Comparison of ENCODE assay signal across 17 cellular contexts in the genomic region with DNA sequence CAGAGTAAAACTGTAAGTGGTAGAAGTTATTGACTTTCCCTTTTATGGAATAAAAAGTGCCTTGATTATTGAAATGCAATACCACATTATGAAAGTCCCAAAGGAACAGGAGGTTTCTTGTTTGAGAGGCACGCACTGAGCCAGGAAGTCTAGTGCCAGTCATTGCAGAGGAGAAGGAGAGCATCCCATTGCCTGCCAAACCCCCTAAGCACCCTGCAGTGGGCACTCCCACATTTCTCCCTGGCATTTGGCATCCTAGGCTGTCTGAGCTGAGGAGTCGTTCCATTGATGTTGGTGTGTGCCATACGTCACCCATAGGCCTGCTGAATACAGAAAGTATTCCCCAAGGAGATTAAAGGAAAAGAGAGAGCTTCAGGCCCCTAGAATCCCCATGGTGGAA.
A peak's percentile ranks its signal among the peaks of the same experiment; 100 is the strongest.
DNase-seq lines count a peak whose midpoint lies in the region; ATAC-seq and TF ChIP-seq lines count a peak whose summit lies in the region.
"Had no signal": no experiment of that assay in that cellular context is flagged by ENCODE, and none has a peak within 500 bp of the region (broad histone marks: within the 10 kb centered on the region; RNA-seq: fewer than 3 reads in every experiment).

No MANE protein-coding gene starts in this region.

- POLR2A ChIA-PET in MCF 10A (lab: Yijun Ruan, JAX) (interaction anchor here (0.8 to 1.0 kb wide), 2 partner anchors 11 to 16 kb away, joined by 3 read pairs; no protein-coding TSS in a partner anchor), Panc1 (lab: Charles Lee) (no interaction called here)

- CTCF ChIA-PET in MCF 10A (lab: Yijun Ruan, JAX), result interaction anchor here (0.6 to 13.1 kb wide), 7 partner anchors 9 to 981 kb away, joined by 3 to 106 read pairs (median 3); no protein-coding TSS in a partner anchor
- CTCF ChIA-PET in Panc1 (lab: Charles Lee), result interaction anchor here (0.6 kb wide), 1 partner anchor 42 kb away, joined by 3 read pairs; no protein-coding TSS in a partner anchor

- no peaks in the 10 kb centered on the region for H3K36me3 ChIP-seq in breast epithelium
- H3K36me3 ChIP-seq in Panc1 (ENCODE audit: control insufficient read depth, insufficient read depth, low read length), result no peaks in the 10 kb centered on the region
- no peaks in the 10 kb centered on the region for H3K36me3 ChIP-seq in lower lobe of right lung

- no peak for TF ChIP-seq POLR2A in breast epithelium (IDR thresholded peaks at IDR 0.05)

- H3K4me3 Mint-ChIP-seq in MCF 10A (ENCODE audit: unreplicated experiment), result no peak overlapping the region

- H3K4me1 ChIP-seq in breast epithelium, result peaks cover 3 to 10% of the 10 kb centered on the region in 2 donors
- peaks cover 63% of the 10 kb centered on the region for H3K4me1 ChIP-seq in Panc1 (ENCODE audit: control insufficient read depth, insufficient read depth, low read length)
- H3K4me1 ChIP-seq in lower lobe of right lung, result peaks cover 7% of the 10 kb centered on the region

- BruUV-seq in MCF 10A (replicated peaks; lab: Mats Ljungman, UMichigan) (no TSS peak), Panc1 (replicated peaks; lab: Mats Ljungman, UMichigan) (no TSS peak)

- H3K27me3 ChIP-seq in breast epithelium (no peaks in the 10 kb centered on the region), Panc1 (ENCODE audit: control insufficient read depth, insufficient read depth, low read length) (no peaks in the 10 kb centered on the region), lower lobe of right lung (ENCODE audit: low read depth) (no peaks in the 10 kb centered on the region)

- H3K9me3 Mint-ChIP-seq in MCF 10A (ENCODE audit: unreplicated experiment), result no peaks in the 10 kb centered on the region

- peak overlapping the region; percentile 57 to 74 for H3K27ac ChIP-seq in breast epithelium
- H3K27ac ChIP-seq in Panc1 (ENCODE audit: low read length), result peak overlapping the region; percentile 74
- H3K27ac ChIP-seq in lower lobe of right lung, result no peak overlapping the region
- H3K27ac ChIP-seq: C4-2B, PC-9, SK-N-MC had no signal

- peaks cover 2% of the 10 kb centered on the region for H3K4me1 Mint-ChIP-seq in MCF 10A (ENCODE audit: insufficient read depth, unreplicated experiment)

- no peaks in the 10 kb centered on the region for H3K9me3 ChIP-seq in breast epithelium
- H3K9me3 ChIP-seq in Panc1 (ENCODE audit: control insufficient read depth, insufficient read depth, low read depth, low read length), result no peaks in the 10 kb centered on the region
- H3K9me3 ChIP-seq in lower lobe of right lung, result no peaks in the 10 kb centered on the region

- H3K4me3 ChIP-seq in breast epithelium (no peak overlapping the region), Panc1 (ENCODE audit: low read depth in 2 of 2, low read length in 2 of 2) (no peak overlapping the region), lower lobe of right lung (no peak overlapping the region)
- H3K4me3 ChIP-seq: K562, PC-9, SK-N-MC had no signal

- intact Hi-C loops in breast epithelium (cut with DNase I; ENCODE audit: low total_unique reads) (no loop called here), MCF 10A (cut with micrococcal nuclease) (no loop called here), Panc1 (cut with micrococcal nuclease; ENCODE audit: unreplicated experiment) (no loop called here), lower lobe of right lung (cut with DNase I) (no loop called here), left ventricle myocardium superior (cut with micrococcal nuclease) (no loop called here)

- in situ Hi-C loops in Panc1 (cut with HindIII; ENCODE audit: low pct_unique_long_range_greater_than_20kb, low sequenced_read_pairs), result no loop called here

- no peak for ATAC-seq in Panc1
- peak; percentile 40 to 74 for ATAC-seq in lower lobe of right lung
- ATAC-seq in left ventricle myocardium superior, result no peak
- no peak for ATAC-seq in HG03432 (IDR thresholded peaks at IDR 0.05; ENCODE audit: unreplicated experiment)
- ATAC-seq: K562 had no signal

- DNase-seq in breast epithelium (ENCODE audit: low spot score in 2 of 2) (peak in 1 of 2 donors; percentile 75), MCF 10A (ENCODE audit: unreplicated experiment) (no peak), Panc1 (ENCODE audit: low read depth, low spot score) (no peak), lower lobe of right lung (no peak), left ventricle myocardium superior (no peak)
- DNase-seq in activated naive CD4-positive, alpha-beta T cell treated with anti-CD3 and anti-CD28 coated beads, Interleukin-2, amount 50 U/mL, for 16 hours, result no peak
- DNase-seq: DMS53, GOT3, NCI-H1436 treated with DMSO at 0.1 percent for 48 hours, NCI-H2029 treated with DMSO at 0.1 percent for 48 hours, NCI-H345, NCI-H526 treated with DMSO at 0.1 percent for 48 hours had no signal

- no peak overlapping the region for H3K27ac Mint-ChIP-seq in MCF 10A (ENCODE audit: low read depth, unreplicated experiment)

- no peaks in the 10 kb centered on the region for H3K36me3 Mint-ChIP-seq in MCF 10A (ENCODE audit: insufficient read depth, unreplicated experiment)

- TF ChIP-seq CTCF in breast epithelium (IDR thresholded peaks at IDR 0.05) (no peak), MCF 10A (IDR thresholded peaks at IDR 0.05; ENCODE audit: unreplicated experiment) (no peak), Panc1 (IDR thresholded peaks at IDR 0.05) (no peak), lower lobe of right lung (IDR thresholded peaks at IDR 0.05) (no peak)

- peaks cover 4% of the 10 kb centered on the region for H3K27me3 Mint-ChIP-seq in MCF 10A (ENCODE audit: insufficient read depth, unreplicated experiment)

Comparison
In these comparisons a context has a peak if more than half of its experiments do, and no peak if none do; other contexts are left out.
1. ATAC-seq: peak in lower lobe of right lung (2 of 2); none in Panc1 (single experiment), left ventricle myocardium superior (single experiment) and HG03432 (single experiment).